1 cellular context compared by ENCODE assay signal in genomic region chr13:18610476-18610875, GRCh38.
DNase-seq lines count a peak whose midpoint lies in the region; FAIRE-seq and TF ChIP-seq lines count a peak whose summit lies in the region.
"Not testable (repeated sequence)": the region's sequence is repeated elsewhere in the genome, so short reads cannot be mapped to it uniquely, and the experiment has no call there.

No MANE protein-coding gene starts in this region.

- intact Hi-C loops in kidney (cut with DNase I), result not testable (repeated sequence)

- TF ChIP-seq CTCF in kidney (IDR thresholded peaks at IDR 0.05; ENCODE audit: borderline replicate concordance, extremely low read depth, insufficient read depth), result not testable (repeated sequence)

- H3K4me3 ChIP-seq in kidney (ENCODE audit: low read length in 2 of 2), result not testable (repeated sequence)

- not testable (repeated sequence) for FAIRE-seq in kidney (lab: Jason Lieb, UNC)

- not testable (repeated sequence) for H3K9ac ChIP-seq in kidney (ENCODE audit: low read length in 2 of 2)

- H3K36me3 ChIP-seq in kidney (ENCODE audit: control insufficient read depth in 1 of 2, insufficient read depth in 2 of 2, low read length in 2 of 2), result not testable (repeated sequence)

- DNase-seq in kidney, result peak; percentile 55

- H3K27ac ChIP-seq in kidney (ENCODE audit: low read depth in 2 of 2, low read length in 2 of 2), result not testable (repeated sequence)

- not testable (repeated sequence) for H3K4me1 ChIP-seq in kidney (ENCODE audit: control insufficient read depth in 1 of 2, insufficient read depth in 1 of 2, low read depth in 1 of 2, low read length in 2 of 2)

- not testable (repeated sequence) for H3K9me3 ChIP-seq in kidney (ENCODE audit: control insufficient read depth in 1 of 2, low read length in 2 of 2)
